ENCODE assay signal across 9 cellular contexts in the genomic region with DNA sequence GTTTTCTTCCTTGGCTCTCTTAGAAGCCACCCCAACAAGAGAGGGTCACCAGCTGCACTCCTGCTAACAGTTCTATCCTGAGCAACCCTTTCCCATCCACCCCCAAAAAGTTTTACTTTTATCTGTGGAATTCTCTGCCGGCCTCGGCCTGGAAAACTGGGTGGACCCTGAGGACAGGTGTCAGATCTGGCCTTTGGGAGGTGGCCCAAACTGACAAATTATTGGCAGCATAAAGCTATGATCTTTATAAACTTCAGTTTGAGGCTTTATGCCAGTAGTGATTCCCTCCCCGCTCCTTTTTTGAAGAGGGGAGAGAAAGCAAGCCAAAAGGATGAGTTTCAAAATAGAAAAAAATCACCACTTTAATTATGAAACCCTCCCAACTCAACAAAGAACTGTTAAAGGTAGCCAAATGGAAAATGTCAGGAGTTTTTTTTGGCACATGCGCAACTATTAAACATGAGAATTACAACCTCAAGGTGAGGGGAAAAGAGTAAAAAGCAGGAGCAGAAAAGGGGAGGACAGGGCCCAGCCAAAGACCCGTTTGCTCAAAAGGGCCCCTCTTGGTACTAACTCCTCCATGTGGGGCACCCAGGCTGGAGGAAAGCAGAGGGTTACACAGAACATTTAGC. TPM values are rescaled to one million over a fixed set of nuclear protein-coding genes. Genes with fewer than 3 reads are reported as not detected.
DNase-seq lines count a peak whose midpoint lies in the region; ATAC-seq and TF ChIP-seq lines count a peak whose summit lies in the region.
"Had no signal": no experiment of that assay in that cellular context is flagged by ENCODE, and none has a peak within 500 bp of the region (broad histone marks: within the 10 kb centered on the region; RNA-seq: fewer than 3 reads in every experiment).

No MANE protein-coding gene starts in this region.

- H3K36me3 Mint-ChIP-seq in activated CD4-positive, alpha-beta memory T cell treated with anti-CD3 and anti-CD28 coated beads for 36 hours: peaks cover 2% of the 10 kb centered on the region

- peaks cover 87% of the 10 kb centered on the region for H3K4me1 ChIP-seq in left ventricle myocardium inferior
- H3K4me1 ChIP-seq in transverse colon: peaks cover 20 to 62% (median 40%) of the 10 kb centered on the region in 4 donors

- no peaks in the 10 kb centered on the region for H3K9me3 ChIP-seq in left ventricle myocardium inferior (replicated peaks)
- no peaks in the 10 kb centered on the region for H3K9me3 ChIP-seq in transverse colon

- DNase-seq in left ventricle myocardium inferior (no peak), left ventricle myocardium superior (no peak), left lobe of liver (ENCODE audit: low spot score) (no peak), transverse colon (no peak), hypothalamus (lab: John Stamatoyannopoulos, UW) (no peak), NCI-H2029 (lab: John Stamatoyannopoulos, UW) (no peak)
- no peak for DNase-seq in activated CD4-positive, alpha-beta memory T cell treated with anti-CD3 and anti-CD28 coated beads for 36 hours
- DNase-seq: H7 had no signal

- peak overlapping the region; percentile 59 for H3K27ac Mint-ChIP-seq in activated CD4-positive, alpha-beta memory T cell treated with anti-CD3 and anti-CD28 coated beads for 36 hours

- in situ Hi-C loops in transverse colon (cut with MboI; ENCODE audit: low pct_ligation_motif_present in 1 of 4, low pct_unique_long_range_greater_than_20kb in 1 of 4, low sequenced_read_pairs in 3 of 4): no loop called here

- no peaks in the 10 kb centered on the region for H3K27me3 Mint-ChIP-seq in activated CD4-positive, alpha-beta memory T cell treated with anti-CD3 and anti-CD28 coated beads for 36 hours

- H3K4me3 ChIP-seq in left ventricle myocardium inferior (no peak overlapping the region), transverse colon (no peak overlapping the region)

- no peak overlapping the region for H3K4me3 Mint-ChIP-seq in activated CD4-positive, alpha-beta memory T cell treated with anti-CD3 and anti-CD28 coated beads for 36 hours

- H3K36me3 ChIP-seq in left ventricle myocardium inferior: no peaks in the 10 kb centered on the region
- no peaks in the 10 kb centered on the region for H3K36me3 ChIP-seq in transverse colon

- H3K27me3 ChIP-seq in left ventricle myocardium inferior (ENCODE audit: low read depth): no peaks in the 10 kb centered on the region
- no peaks in the 10 kb centered on the region for H3K27me3 ChIP-seq in transverse colon

- intact Hi-C loops in left ventricle myocardium inferior (cut with micrococcal nuclease) (no loop called here), left ventricle myocardium superior (cut with micrococcal nuclease) (no loop called here), transverse colon (cut with DNase I; ENCODE audit: low total_unique reads) (no loop called here)
- intact Hi-C loops in activated CD4-positive, alpha-beta memory T cell treated with anti-CD3 and anti-CD28 coated beads for 36 hours (cut with micrococcal nuclease): no loop called here

- no peaks in the 10 kb centered on the region for H3K9me3 Mint-ChIP-seq in activated CD4-positive, alpha-beta memory T cell treated with anti-CD3 and anti-CD28 coated beads for 36 hours

- H3K27ac ChIP-seq in left ventricle myocardium inferior (replicated peaks): peak overlapping the region; percentile 33
- peak overlapping the region in 3 of 4 donors; percentile 1 to 41 (median 13) for H3K27ac ChIP-seq in transverse colon

- CTCF ChIA-PET in activated CD4-positive, alpha-beta memory T cell treated with anti-CD3 and anti-CD28 coated beads for 36 hours (lab: Charles Lee): interaction anchor here (1.0 kb wide), 1 partner anchor 9 kb away, joined by 3 read pairs; no protein-coding TSS in a partner anchor

- H3K4me1 Mint-ChIP-seq in activated CD4-positive, alpha-beta memory T cell treated with anti-CD3 and anti-CD28 coated beads for 36 hours (ENCODE audit: low read depth): peaks cover 78% of the 10 kb centered on the region

- POLR2A ChIA-PET in activated CD4-positive, alpha-beta memory T cell treated with anti-CD3 and anti-CD28 coated beads for 36 hours (lab: Charles Lee): interaction anchor here (1.6 kb wide), 1 partner anchor 28 kb away, joined by 4 read pairs; no protein-coding TSS in a partner anchor

- TF ChIP-seq CTCF in left ventricle myocardium inferior (IDR thresholded peaks at IDR 0.05; ENCODE audit: borderline replicate concordance): no peak
- TF ChIP-seq CTCF in transverse colon (IDR thresholded peaks at IDR 0.05): no peak

- TF ChIP-seq EP300 in transverse colon (IDR thresholded peaks at IDR 0.05; ENCODE audit: low read depth): no peak

- ATAC-seq in left ventricle myocardium superior: no peak
- peak; percentile 74 for ATAC-seq in left lobe of liver
- ATAC-seq in GM19395 (IDR thresholded peaks at IDR 0.05; ENCODE audit: unreplicated experiment): no peak

- no peak for TF ChIP-seq POLR2A in transverse colon (IDR thresholded peaks at IDR 0.05)

- WGBS in transverse colon (ENCODE audit: low coverage in 1 of 2), 2 donors: 44 to 100% methylated on average over 1 to 5 of the region's 5 CpGs

RNA-seq across cellular contexts. Expression of a gene that starts 49.5 kb away (rescaled TPM):
- total RNA-seq in left ventricle myocardium inferior: 69.0 TPM
- total RNA-seq in left ventricle myocardium superior: 69.0 TPM
- total RNA-seq in activated CD4-positive, alpha-beta memory T cell treated with anti-CD3 and anti-CD28 coated beads for 36 hours: 10 to 100 TPM; 47.2 to 47.4 TPM
- total RNA-seq in left lobe of liver: 21.9 TPM
- 10 to 100 TPM; 22.8 to 44.8 (median 40.3) TPM for total RNA-seq in transverse colon
